18 cellular contexts compared by ENCODE assay signal in the genomic region with DNA sequence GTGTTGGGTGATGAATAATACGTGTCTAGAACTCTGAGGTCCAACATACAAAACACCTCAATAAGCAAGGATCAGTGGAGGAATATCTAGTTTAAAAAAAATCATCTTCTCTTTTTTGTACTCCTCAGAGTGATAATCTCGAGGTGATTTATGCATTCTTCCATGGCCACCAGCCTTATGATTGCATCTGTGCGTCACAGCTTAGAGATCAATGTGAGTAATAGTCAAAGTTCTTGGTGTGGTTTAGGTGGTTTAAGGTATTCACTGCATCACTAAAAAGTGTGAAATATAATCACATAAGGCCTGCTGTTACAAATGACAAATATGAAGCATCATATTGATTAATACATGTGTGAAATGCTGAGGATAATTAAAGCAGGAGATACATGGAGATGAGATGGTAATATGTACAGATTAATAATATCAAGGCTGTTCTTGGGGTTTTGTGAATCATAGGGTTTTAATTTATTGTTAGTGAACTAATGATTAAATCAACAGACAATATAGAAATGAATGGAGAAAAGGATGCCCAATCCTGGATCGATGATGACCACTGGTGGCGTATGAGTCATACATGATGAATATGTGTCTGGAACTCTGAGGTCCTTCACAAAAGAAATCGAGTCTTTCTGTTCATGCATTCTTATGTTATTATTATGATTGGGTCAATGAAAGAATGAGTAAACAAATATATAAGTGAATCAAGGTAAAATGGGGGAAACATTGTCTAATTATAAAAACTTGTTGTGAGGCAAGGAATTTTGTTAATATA.
"Had no signal": no experiment of that assay in that cellular context is flagged by ENCODE, and none has a peak within 500 bp of the region (broad histone marks: within the 10 kb centered on the region; RNA-seq: fewer than 3 reads in every experiment).

No MANE protein-coding gene starts in this region.

- FAIRE-seq: frontal cortex had no signal

- H3K4me3 ChIP-seq: spleen had no signal

- H3K27ac ChIP-seq: spleen had no signal

- DNase-seq: activated B cell treated with CpG ODN at 0.5 μM for 24 hours; activated CD4-positive, alpha-beta memory T cell treated with anti-CD3 and anti-CD28 coated beads, Interleukin-2, amount 10 ng/mL, durations not matched to agents 7 days and 5 days; activated CD4-positive, alpha-beta T cell treated with anti-CD3 and anti-CD28 coated beads for 48 hours; activated naive CD4-positive, alpha-beta T cell treated with anti-CD3 and anti-CD28 coated beads for 36 hours; activated T-cell treated with anti-CD3 and anti-CD28 coated beads, Interleukin-2, amount 50 U/mL, for 1 hour; anterior cingulate cortex; dermis blood vessel endothelial cell; effector memory CD4-positive, alpha-beta T cell; hypothalamus; islet precursor cell; midbrain; spleen; stimulated activated CD4-positive, alpha-beta T cell treated with anti-CD3 and anti-CD28 coated beads, Interleukin-4, amount 100 ng/mL, for 4 hours; stimulated activated naive CD4-positive, alpha-beta T cell; T-cell had no signal

- H3K27me3 ChIP-seq: spleen had no signal

- ATAC-seq: left lobe of liver, sciatic nerve, T-cell had no signal

- H3K4me1 ChIP-seq: spleen had no signal

- H3K9me3 ChIP-seq: spleen had no signal

- H3K36me3 ChIP-seq: spleen had no signal
